ENCODE assay signal across 13 cellular contexts in the genomic region with DNA sequence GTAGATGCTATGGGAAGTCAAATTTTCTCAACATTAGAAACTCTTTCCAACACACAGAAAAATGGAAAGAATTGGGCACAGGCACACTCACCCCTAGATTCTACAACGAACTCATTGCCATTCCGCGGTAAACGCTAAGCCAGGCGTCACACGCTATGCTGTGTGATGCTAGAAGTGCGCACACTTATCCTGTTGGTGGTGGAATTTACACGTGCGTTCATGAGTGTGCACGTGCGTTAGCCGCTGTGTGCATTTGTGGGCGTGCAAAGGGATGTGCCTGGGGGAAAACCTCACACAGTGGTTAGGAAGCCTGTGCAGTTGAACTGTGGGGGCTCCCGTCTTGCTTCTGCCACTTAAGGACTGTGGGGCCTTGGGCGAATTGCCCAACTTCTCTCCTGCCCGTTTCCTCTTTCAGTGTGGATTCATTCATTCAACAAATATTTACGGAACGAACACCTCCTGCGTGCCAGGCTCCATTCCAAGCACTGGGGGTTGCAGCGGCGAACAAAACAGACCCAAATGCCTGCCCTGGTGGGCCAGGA. TPM values are rescaled to one million over a fixed set of nuclear protein-coding genes. Genes with fewer than 3 reads are reported as not detected.
DNase-seq lines count a peak whose midpoint lies in the region; ATAC-seq, FAIRE-seq and TF ChIP-seq lines count a peak whose summit lies in the region.
"Had no signal": no experiment of that assay in that cellular context is flagged by ENCODE, and none has a peak within 500 bp of the region (broad histone marks: within the 10 kb centered on the region; RNA-seq: fewer than 3 reads in every experiment).

No MANE protein-coding gene starts in this region.

- H3K9ac ChIP-seq in Loucy (ENCODE audit: low read depth, low read length, poor library complexity, severe bottlenecking), result no peak overlapping the region
- peak overlapping the region; percentile 29 for H3K9ac ChIP-seq in astrocyte (ENCODE audit: low read length)
- H3K9ac ChIP-seq in neural progenitor cell, result no peak overlapping the region

- no peaks in the 10 kb centered on the region for H4K20me1 ChIP-seq in Loucy (ENCODE audit: insufficient read depth, low read length, poor library complexity, severe bottlenecking)
- H4K20me1 ChIP-seq in astrocyte (ENCODE audit: insufficient read depth, low read length), result no peaks in the 10 kb centered on the region
- H4K20me1 ChIP-seq in neural progenitor cell (ENCODE audit: low read depth), result no peaks in the 10 kb centered on the region

- H2AFZ ChIP-seq in Loucy (ENCODE audit: low read length) (peak overlapping the region; percentile 19; the same call in 1 of the 2 replicates), astrocyte (ENCODE audit: low read depth, low read length) (no peak overlapping the region), neural progenitor cell (replicated peaks) (no peak overlapping the region)

- H3K4me1 Mint-ChIP-seq in CD14-positive monocyte, result peaks cover 66% of the 10 kb centered on the region
- no peaks in the 10 kb centered on the region for H3K4me1 Mint-ChIP-seq in astrocyte (ENCODE audit: low read depth, unreplicated experiment)
- peaks cover 5% of the 10 kb centered on the region for H3K4me1 Mint-ChIP-seq in neural progenitor cell
- H3K4me1 Mint-ChIP-seq: activated B cell treated with CpG ODN at 0.5 μM for 24 hours, neural crest cell had no signal

- no peak for ATAC-seq in HG03571 (IDR thresholded peaks at IDR 0.05; ENCODE audit: unreplicated experiment)
- ATAC-seq in GM18519 (IDR thresholded peaks at IDR 0.05; ENCODE audit: low FRiP score, unreplicated experiment), result no peak

- H3K4me3 ChIP-seq in Loucy (ENCODE audit: low read length, poor library complexity, severe bottlenecking) (no peak overlapping the region), astrocyte (ENCODE audit: insufficient read depth, low read depth, low read length) (no peak overlapping the region), neural progenitor cell (no peak overlapping the region)

- H3K27me3 ChIP-seq in Loucy (ENCODE audit: insufficient read depth, low read length, poor library complexity, severe bottlenecking), result no peaks in the 10 kb centered on the region
- H3K27me3 ChIP-seq in astrocyte (ENCODE audit: insufficient read depth, low read length), result peaks cover 3% of the 10 kb centered on the region
- no peaks in the 10 kb centered on the region for H3K27me3 ChIP-seq in neural progenitor cell

- H3K27me3 Mint-ChIP-seq in CD14-positive monocyte (ENCODE audit: low read depth in 3 of 3), result peaks cover 0 to 9% (median 2%) of the 10 kb centered on the region in 3 donors
- peaks cover 6% of the 10 kb centered on the region for H3K27me3 Mint-ChIP-seq in astrocyte (ENCODE audit: low read depth, unreplicated experiment)
- H3K27me3 Mint-ChIP-seq in neural progenitor cell (ENCODE audit: insufficient read depth, low read depth), result peaks cover 12% of the 10 kb centered on the region

- no peaks in the 10 kb centered on the region for H3F3A ChIP-seq in Loucy (ENCODE audit: low read depth)
- H3F3A ChIP-seq in neural progenitor cell (ENCODE audit: low read depth), result peaks cover 15% of the 10 kb centered on the region

- peak overlapping the region; percentile 73 to 89 for H3K4me3 Mint-ChIP-seq in CD14-positive monocyte
- H3K4me3 Mint-ChIP-seq in astrocyte (ENCODE audit: unreplicated experiment), result no peak overlapping the region
- no peak overlapping the region for H3K4me3 Mint-ChIP-seq in neural progenitor cell
- H3K4me3 Mint-ChIP-seq: activated B cell treated with CpG ODN at 0.5 μM for 24 hours, neural crest cell, type B pancreatic cell had no signal

- H3K36me3 ChIP-seq in Loucy (ENCODE audit: insufficient read depth, low read length) (no peaks in the 10 kb centered on the region), astrocyte (ENCODE audit: insufficient read depth, low read length) (no peaks in the 10 kb centered on the region), neural progenitor cell (no peaks in the 10 kb centered on the region)

- peaks cover 2% of the 10 kb centered on the region for H3K4me1 ChIP-seq in Loucy (ENCODE audit: insufficient read depth, low read length, poor library complexity, severe bottlenecking)
- H3K4me1 ChIP-seq in astrocyte (ENCODE audit: insufficient read depth, low read length), result peaks cover 9% of the 10 kb centered on the region
- peaks cover 5% of the 10 kb centered on the region for H3K4me1 ChIP-seq in neural progenitor cell

- peaks cover 0 to 7% of the 10 kb centered on the region in 2 donors for H3K36me3 Mint-ChIP-seq in CD14-positive monocyte
- H3K36me3 Mint-ChIP-seq in astrocyte (ENCODE audit: low read depth, unreplicated experiment), result no peaks in the 10 kb centered on the region
- no peaks in the 10 kb centered on the region for H3K36me3 Mint-ChIP-seq in neural progenitor cell
- H3K36me3 Mint-ChIP-seq: type B pancreatic cell had no signal

- H3K9me3 ChIP-seq in Loucy (ENCODE audit: insufficient read depth, low read depth, low read length) (no peaks in the 10 kb centered on the region), astrocyte (ENCODE audit: insufficient read depth, low read depth, low read length) (no peaks in the 10 kb centered on the region), neural progenitor cell (ENCODE audit: low read depth) (no peaks in the 10 kb centered on the region)

- H3K4me2 ChIP-seq in Loucy (ENCODE audit: low read depth, low read length, poor library complexity, severe bottlenecking) (no peak overlapping the region), astrocyte (ENCODE audit: low read length) (peak overlapping the region; percentile 77), neural progenitor cell (no peak overlapping the region)

- TF ChIP-seq CTCF in CD14-positive monocyte (IDR thresholded peaks at IDR 0.05), result no peak
- no peak for TF ChIP-seq CTCF in Loucy (conservative IDR thresholded peaks at IDR 0.05; ENCODE audit: low read length)
- no peak for TF ChIP-seq CTCF in astrocyte (IDR thresholded peaks at IDR 0.05; ENCODE audit: insufficient read depth, low read depth, low read length)
- no peak for TF ChIP-seq CTCF in neural progenitor cell (IDR thresholded peaks at IDR 0.05)

- H3K9me2 ChIP-seq in Loucy (replicated peaks; ENCODE audit: low read depth, low read length), result no peaks in the 10 kb centered on the region

- no peak for FAIRE-seq in astrocyte (lab: Jason Lieb, UNC)

- H3K9me3 Mint-ChIP-seq in CD14-positive monocyte, result peaks cover 4 to 15% (median 12%) of the 10 kb centered on the region in 7 donors
- peaks cover 2% of the 10 kb centered on the region for H3K9me3 Mint-ChIP-seq in astrocyte (ENCODE audit: unreplicated experiment)
- H3K9me3 Mint-ChIP-seq in neural progenitor cell, result peaks cover 6% of the 10 kb centered on the region
- H3K9me3 Mint-ChIP-seq: activated B cell treated with CpG ODN at 0.5 μM for 24 hours had no signal

- H3K27ac Mint-ChIP-seq in CD14-positive monocyte (peak overlapping the region; percentile 97 to 99 (median 98)), astrocyte (ENCODE audit: unreplicated experiment) (no peak overlapping the region), neural progenitor cell (peak overlapping the region; percentile 89)
- H3K27ac Mint-ChIP-seq: activated B cell treated with CpG ODN at 0.5 μM for 24 hours, type B pancreatic cell had no signal

- intact Hi-C loops in CD14-positive monocyte (cut with micrococcal nuclease), result no loop called here

- DNase-seq in CD14-positive monocyte (ENCODE audit: low spot score) (peak; percentile 75), astrocyte (ENCODE audit: low read depth) (peak; percentile 82), neural progenitor cell (ENCODE audit: low spot score) (no peak), DMS79 (lab: John Stamatoyannopoulos, UW) (no peak), AG20443 (ENCODE audit: low spot score) (no peak)
- DNase-seq: activated B cell treated with CpG ODN at 0.5 μM for 24 hours, DMS53, NCI-H1417 treated with DMSO at 0.1 percent for 48 hours had no signal

- H3K27ac ChIP-seq in astrocyte (ENCODE audit: low read depth, low read length) (peak overlapping the region; percentile 57), neural progenitor cell (no peak overlapping the region)

- H3K79me2 ChIP-seq in Loucy (ENCODE audit: insufficient read depth, low read length) (no peaks in the 10 kb centered on the region), astrocyte (ENCODE audit: insufficient read depth, low read length) (no peaks in the 10 kb centered on the region), neural progenitor cell (ENCODE audit: low read depth) (no peaks in the 10 kb centered on the region)

RNA-seq across cellular contexts. Expression of a gene that starts 7.7 kb away (rescaled TPM):
- not detected for polyA plus RNA-seq in CD14-positive monocyte
- total RNA-seq in astrocyte (not detected in 2 replicates), neural progenitor cell (ENCODE audit: low replicate concordance) (not detected in 2 replicates)
- total RNA-seq: activated B cell treated with CpG ODN at 0.5 μM for 24 hours, neural crest cell had no signal

RNA-seq across cellular contexts. Expression of a gene that starts 27.6 kb away (rescaled TPM):
- polyA plus RNA-seq in CD14-positive monocyte, result not detected
- total RNA-seq in astrocyte, result 34.0 and 35.1 TPM in 2 replicates
- 5.8 and 7.9 TPM in 2 replicates for total RNA-seq in neural progenitor cell (ENCODE audit: low replicate concordance)

Comparison
In these comparisons a context has a peak if more than half of its experiments do, and no peak if none do; other contexts are left out.
1. DNase-seq: peak in CD14-positive monocyte (single experiment) and astrocyte (single experiment); none in neural progenitor cell (single experiment), DMS79 (single experiment) and AG20443 (single experiment).
2. H3K4me3 Mint-ChIP-seq: peak in CD14-positive monocyte (2 of 2); none in astrocyte (single experiment) and neural progenitor cell (single experiment).